Comparison of ENCODE assay signal across 1 cellular context in genomic region chr1:149917590-149918144, GRCh38.
TF ChIP-seq lines count a peak whose summit lies in the region.

A gene with protein sequence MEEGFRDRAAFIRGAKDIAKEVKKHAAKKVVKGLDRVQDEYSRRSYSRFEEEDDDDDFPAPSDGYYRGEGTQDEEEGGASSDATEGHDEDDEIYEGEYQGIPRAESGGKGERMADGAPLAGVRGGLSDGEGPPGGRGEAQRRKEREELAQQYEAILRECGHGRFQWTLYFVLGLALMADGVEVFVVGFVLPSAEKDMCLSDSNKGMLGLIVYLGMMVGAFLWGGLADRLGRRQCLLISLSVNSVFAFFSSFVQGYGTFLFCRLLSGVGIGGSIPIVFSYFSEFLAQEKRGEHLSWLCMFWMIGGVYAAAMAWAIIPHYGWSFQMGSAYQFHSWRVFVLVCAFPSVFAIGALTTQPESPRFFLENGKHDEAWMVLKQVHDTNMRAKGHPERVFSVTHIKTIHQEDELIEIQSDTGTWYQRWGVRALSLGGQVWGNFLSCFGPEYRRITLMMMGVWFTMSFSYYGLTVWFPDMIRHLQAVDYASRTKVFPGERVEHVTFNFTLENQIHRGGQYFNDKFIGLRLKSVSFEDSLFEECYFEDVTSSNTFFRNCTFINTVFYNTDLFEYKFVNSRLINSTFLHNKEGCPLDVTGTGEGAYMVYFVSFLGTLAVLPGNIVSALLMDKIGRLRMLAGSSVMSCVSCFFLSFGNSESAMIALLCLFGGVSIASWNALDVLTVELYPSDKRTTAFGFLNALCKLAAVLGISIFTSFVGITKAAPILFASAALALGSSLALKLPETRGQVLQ (minus strand): TSS chr1:149917844. CDS start chr1:149913840, 4,004 bp downstream.

TF ChIP-seq in HEK293, 187 proteins besides CTCF, POLR2A, EP300 and RAD21 (continued from another document):
- TF ChIP-seq SP7 (tag by site-specific recombination; IDR thresholded peaks at IDR 0.05) (peak; percentile 22; the same call in 1 of the 2 replicates), ZNF266 (tag by site-specific recombination; IDR thresholded peaks at IDR 0.05; ENCODE audit: low read depth) (no peak)
